ENCODE assay signal across 8 cellular contexts in the genomic region with DNA sequence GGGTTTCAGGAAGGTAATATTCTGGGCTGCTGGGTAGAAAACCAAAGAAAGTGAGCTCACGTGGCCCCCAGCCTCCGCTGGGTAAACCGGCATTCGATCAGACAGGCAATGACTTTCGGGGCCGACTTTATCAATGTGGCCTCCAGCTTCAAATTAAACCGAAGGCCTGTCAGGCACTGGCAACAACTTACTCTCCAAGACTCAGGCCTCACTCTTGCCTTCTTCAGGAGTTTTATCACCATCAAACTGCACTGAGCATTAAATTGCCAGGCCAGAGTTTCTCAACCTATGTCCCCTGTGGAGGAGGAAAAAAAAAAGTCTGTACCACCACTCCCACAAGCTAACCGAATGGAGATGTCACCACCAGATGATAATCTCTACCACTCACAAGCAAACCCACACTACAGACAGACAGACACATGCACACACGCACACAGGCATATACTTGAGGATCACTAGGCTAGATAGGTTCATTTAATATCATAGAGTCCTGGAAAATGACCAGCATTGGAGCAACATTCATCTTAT. TPM values are rescaled to one million over a fixed set of nuclear protein-coding genes. Genes with fewer than 3 reads are reported as not detected.
DNase-seq lines count a peak whose midpoint lies in the region; ATAC-seq, FAIRE-seq and TF ChIP-seq lines count a peak whose summit lies in the region.

No MANE protein-coding gene starts in this region.

- in situ Hi-C loops in K562 (cut with MboI), result no loop called here

- H2AFZ ChIP-seq in K562 (ENCODE audit: low read depth, low read length), result peak overlapping the region; percentile 98

- DNase-seq in CD14-positive monocyte (ENCODE audit: low spot score), result no peak
- DNase-seq in Kasumi-1 (lab: John Stamatoyannopoulos, UW), result peak; percentile 29 to 36
- DNase-seq in K562 (ENCODE audit: extremely low read depth in 1 of 4, low spot score in 3 of 4), result peak in 2 of 4 experiments; percentile 66 to 72
- DNase-seq in amygdala (lab: John Stamatoyannopoulos, UW), result no peak
- DNase-seq in HuH-7.5 (ENCODE audit: low spot score), result no peak
- DNase-seq in left colon, result no peak
- no peak for DNase-seq in NCI-H748 treated with DMSO at 0.1 percent for 48 hours (lab: John Stamatoyannopoulos, UW)

- H3K36me3 ChIP-seq in K562 (ENCODE audit: control insufficient read depth, insufficient read depth, low read length) (no peaks in the 10 kb centered on the region), mucosa of rectum (ENCODE audit: control insufficient read depth in 2 of 2, insufficient read depth in 2 of 2, low read length in 2 of 2) (no peaks in the 10 kb centered on the region)

- no peak for TF ChIP-seq CTCF in CD14-positive monocyte (IDR thresholded peaks at IDR 0.05)
- TF ChIP-seq CTCF in K562 (IDR thresholded peaks at IDR 0.05 in 2 of 3, conservative IDR thresholded peaks at IDR 0.05 in 1 of 3; ENCODE audit: insufficient read depth in 2 of 3, low read depth in 1 of 3, low read length in 3 of 3), result no peak; a peak in 1 of 6 replicates

- TF ChIP-seq RAD21 in K562 (CRISPR knock-in tag; conservative IDR thresholded peaks at IDR 0.05 in 1 of 2, IDR thresholded peaks at IDR 0.05 in 1 of 2), result no peak

- peak overlapping the region; percentile 98 for H3K4me2 ChIP-seq in K562 (ENCODE audit: insufficient read depth, low read length)

- H3K27me3 ChIP-seq in K562 (ENCODE audit: control insufficient read depth in 2 of 2, insufficient read depth in 2 of 2, low read length in 2 of 2) (no peaks in the 10 kb centered on the region), mucosa of rectum (ENCODE audit: control insufficient read depth in 2 of 2, insufficient read depth in 2 of 2, low read length in 2 of 2) (no peaks in the 10 kb centered on the region)

- H3K4me3 Mint-ChIP-seq in CD14-positive monocyte, result peak overlapping the region; percentile 91 to 97

- peak overlapping the region; percentile 86 for H3K27ac ChIP-seq in K562 (ENCODE audit: extremely low read depth, low read depth, low read length)
- H3K27ac ChIP-seq in mucosa of rectum (ENCODE audit: low read depth in 2 of 2, low read length in 2 of 2), result peak overlapping the region; percentile 92 to 95

- intact Hi-C loops in CD14-positive monocyte (cut with micrococcal nuclease), result loop anchor here in 1 of 2 donors (5.0 to 10.0 kb wide), 2 partner anchors 46 to 89 kb away; no protein-coding TSS in a partner anchor
- intact Hi-C loops in K562 (cut with micrococcal nuclease), result loop anchor here (2.0 to 5.0 kb wide), 5 partner anchors 59 to 195 kb away; partner anchors contain the start of gene E2F3
- intact Hi-C loops in left colon (cut with DNase I, micrococcal nuclease), result loop anchor here in 1 of 2 donors (10.0 kb wide), 1 partner anchor 89 kb away; no protein-coding TSS in a partner anchor

- peak overlapping the region; percentile 88 to 98 (median 97) for H3K27ac Mint-ChIP-seq in CD14-positive monocyte

- H3K27me3 Mint-ChIP-seq in CD14-positive monocyte (ENCODE audit: low read depth in 3 of 3), result no peaks in the 10 kb centered on the region

- no peaks in the 10 kb centered on the region for H4K20me1 ChIP-seq in K562 (replicated peaks; ENCODE audit: control insufficient read depth, insufficient read depth, low read length)

- WGBS in K562 (ENCODE audit: insufficient coverage, low coverage, missing lambda C conversion rate), result 6% methylated on average over 9 of the region's 9 CpGs

- H3K9me3 ChIP-seq in K562 (replicated peaks; ENCODE audit: control insufficient read depth, insufficient read depth, low read depth, low read length), result no peaks in the 10 kb centered on the region
- H3K9me3 ChIP-seq in mucosa of rectum (ENCODE audit: control insufficient read depth in 2 of 2, low read length in 2 of 2), result no peaks in the 10 kb centered on the region

- H3K9me3 Mint-ChIP-seq in CD14-positive monocyte, result no peaks in the 10 kb centered on the region

- CTCF ChIA-PET in K562 (lab: Yijun Ruan, JAX; ENCODE audit: low intra/inter-chr PET ratio), result interaction anchor here (0.6 kb wide), 1 partner anchor 12 kb away, joined by 4 read pairs; no protein-coding TSS in a partner anchor

- peaks cover 55% of the 10 kb centered on the region for H3K4me1 Mint-ChIP-seq in CD14-positive monocyte

- no peak for TF ChIP-seq EP300 in K562 (IDR thresholded peaks at IDR 0.05; ENCODE audit: low read length)

- H3K4me3 ChIP-seq in K562 (peak overlapping the region; percentile 59), mucosa of rectum (ENCODE audit: low read length in 2 of 2) (peak overlapping the region; percentile 84 to 92)

- H3K9ac ChIP-seq in K562 (ENCODE audit: insufficient read depth in 1 of 2, low read depth in 2 of 2, low read length in 2 of 2), result peak overlapping the region; percentile 82 to 96; a peak in 3 of 4 replicates
- peak overlapping the region; percentile 89 to 93 for H3K9ac ChIP-seq in mucosa of rectum (ENCODE audit: low read depth in 1 of 2, low read length in 2 of 2)

- POLR2A ChIA-PET in K562 (lab: Yijun Ruan, JAX), result interaction anchor here (0.7 to 2.6 kb wide), 13 partner anchors 8 to 474 kb away, joined by 3 to 18 read pairs (median 4); no protein-coding TSS in a partner anchor

- H3K4me1 ChIP-seq in K562 (replicated peaks in 1 of 2; ENCODE audit: control insufficient read depth in 2 of 2, insufficient read depth in 2 of 2, low read length in 2 of 2) (peaks cover 36 to 50% of the 10 kb centered on the region in 2 experiments), mucosa of rectum (ENCODE audit: control insufficient read depth in 2 of 2, insufficient read depth in 2 of 2, low read length in 2 of 2) (peaks cover 10 to 29% of the 10 kb centered on the region in 2 donors)

- peak; percentile 84 for FAIRE-seq in K562 (lab: Jason Lieb, UNC)

- no peaks in the 10 kb centered on the region for H3K9me1 ChIP-seq in K562 (ENCODE audit: control insufficient read depth, insufficient read depth, low read length)

- H3K79me2 ChIP-seq in K562 (ENCODE audit: control insufficient read depth, insufficient read depth, low read length), result peaks cover 20% of the 10 kb centered on the region; the same call in 1 of the 3 replicates

- TF ChIP-seq POLR2A in K562 (conservative IDR thresholded peaks at IDR 0.05), result no peak

- TSS peak; percentile 84 for BruUV-seq in K562 (replicated peaks; lab: Mats Ljungman, UMichigan)

- H3K36me3 Mint-ChIP-seq in CD14-positive monocyte, result no peaks in the 10 kb centered on the region

- ATAC-seq in K562 (peak; percentile 9), left colon (no peak)

TF ChIP-seq in K562, 482 proteins besides CTCF, POLR2A, EP300 and RAD21 (continues in another document):
- TF ChIP-seq TEAD4 (IDR thresholded peaks at IDR 0.05; ENCODE audit: low read length) (no peak; the same call in 1 of the 2 replicates), TEAD4 (CRISPR knock-in tag; IDR thresholded peaks at IDR 0.05; ENCODE audit: borderline replicate concordance) (no peak), ZNF184 (CRISPR knock-in tag; IDR thresholded peaks at IDR 0.05) (no peak), ZBTB1 (CRISPR knock-in tag; IDR thresholded peaks at IDR 0.05; ENCODE audit: borderline replicate concordance, low read depth) (no peak), STAT6 (CRISPR knock-in tag; IDR thresholded peaks at IDR 0.05) (no peak), ZNF232 (CRISPR knock-in tag; IDR thresholded peaks at IDR 0.05) (no peak), ZNF354B (CRISPR knock-in tag; IDR thresholded peaks at IDR 0.05) (0 out of 2 replicates have a peak, but pooled peaks have one; percentile 22), DMBX1 (CRISPR knock-in tag; IDR thresholded peaks at IDR 0.05; ENCODE audit: borderline replicate concordance) (peak; percentile 63; the same call in 1 of the 2 replicates)

RNA-seq across cellular contexts. Expression of gene MBOAT1, which starts 1.1 kb away (rescaled TPM):
- polyA plus RNA-seq in CD14-positive monocyte (1 to 10 TPM; 6.8 to 8.1 TPM), K562 (2011; rRNA removed) (10.3 and 11.0 TPM in 2 replicates), K562 (2014; fragmentation: Illumina TruSeq; extraction: Trizol) (9.6 and 10.3 TPM in 2 replicates), K562 (2014; fragmentation: Nextera tagmentation; extraction: Ambion mirVana) (under 1 TPM; 0.13 to 0.39 TPM), K562 (2014; rRNA removed) (5.2 and 5.7 TPM in 2 replicates)
- total RNA-seq in K562 (2011; cell fraction: chromatin; rRNA removed; ENCODE audit: low replicate concordance), result 21.3 and 23.7 TPM in 2 replicates
- total RNA-seq in K562 (2011; cell fraction: nucleolus; rRNA removed), result 16.7 and 20.0 TPM in 2 replicates
- 23.1 and 26.4 TPM in 2 replicates for total RNA-seq in K562 (2011; cell fraction: nucleoplasm; rRNA removed)
- total RNA-seq in K562 (2014; rRNA removed) (8.8 and 10.0 TPM in 2 replicates), K562 (2014; rRNA removed; fragmentation: Illumina TruSeq; extraction: Trizol) (15.2 and 16.0 TPM in 2 replicates), K562 (2015; rRNA removed; fragmentation: Illumina TruSeq; extraction: Trizol) (14.9 and 15.1 TPM in 2 replicates), K562 (2021) (13.9 and 16.5 TPM in 2 replicates), left colon (10 to 100 TPM; 54.7 to 72.6 TPM)
- 5.5 and 9.5 TPM in 2 replicates for polyA plus RNA-seq in K562 (2011; cell fraction: cytosol; rRNA removed)
- polyA plus RNA-seq in K562 (2011; cell fraction: nucleus; rRNA removed), result 22.9 and 25.9 TPM in 2 replicates
- polyA plus RNA-seq in K562 (2012), result 10.1 and 17.6 TPM in 2 replicates
- 22.1 and 24.6 TPM in 2 replicates for polyA minus RNA-seq in K562 (2011; rRNA and poly(A)+ RNA removed)
- polyA minus RNA-seq in K562 (2011; cell fraction: cytosol; rRNA and poly(A)+ RNA removed), result 11.5 and 12.0 TPM in 2 replicates
- polyA minus RNA-seq in K562 (2011; cell fraction: nucleus; rRNA and poly(A)+ RNA removed), result 12.0 and 16.4 TPM in 2 replicates

Comparison
In these comparisons a context has a peak if more than half of its experiments do, and no peak if none do; other contexts are left out.
1. DNase-seq: peak in Kasumi-1 (2 of 2); none in CD14-positive monocyte (single experiment), amygdala (0 of 56), HuH-7.5 (single experiment), left colon (0 of 2) and NCI-H748 treated with DMSO at 0.1 percent for 48 hours (single experiment).